ENCODE assay signal across 10 cellular contexts in genomic region chr9:80285325-80285724, GRCh38.
DNase-seq lines count a peak whose midpoint lies in the region; ATAC-seq and TF ChIP-seq lines count a peak whose summit lies in the region.
"Had no signal": no experiment of that assay in that cellular context is flagged by ENCODE, and none has a peak within 500 bp of the region (broad histone marks: within the 10 kb centered on the region; RNA-seq: fewer than 3 reads in every experiment).

No MANE protein-coding gene starts in this region.

- H3K4me3 ChIP-seq in H7 (ENCODE audit: insufficient read depth, low read depth, low read length) (no peak overlapping the region), fibroblast of mammary gland (ENCODE audit: control insufficient read depth, low read depth, low read length) (no peak overlapping the region)
- H3K4me3 ChIP-seq: SK-N-MC had no signal

- H3K36me3 ChIP-seq in H7 (replicated peaks; ENCODE audit: control insufficient read depth, insufficient read depth, low read length): no peaks in the 10 kb centered on the region

- ATAC-seq in HG02798 (IDR thresholded peaks at IDR 0.05; ENCODE audit: poor library complexity, unreplicated experiment) (no peak), HG02884 (IDR thresholded peaks at IDR 0.05; ENCODE audit: unreplicated experiment) (no peak), GM19023 (IDR thresholded peaks at IDR 0.05; ENCODE audit: unreplicated experiment) (no peak)

- H3K27me3 ChIP-seq in H7 (ENCODE audit: control insufficient read depth, insufficient read depth, low read length): no peaks in the 10 kb centered on the region

- peak; percentile 15 for DNase-seq in H7
- DNase-seq in OCI-M1 (lab: John Stamatoyannopoulos, UW): peak; percentile 48
- DNase-seq in fibroblast of mammary gland (ENCODE audit: low read depth): peak; percentile 2
- DNase-seq in retina: peak; percentile 35
- DNase-seq: MM.1S, posterior cingulate gyrus had no signal

- TF ChIP-seq CTCF in fibroblast of mammary gland (conservative IDR thresholded peaks at IDR 0.05; ENCODE audit: control insufficient read depth, insufficient read depth, low read depth, low read length): peak; percentile 9
